Comparison of ENCODE assay signal across 11 cellular contexts in genomic region chr6:135221505-135221904, GRCh38.
"Had no signal": no experiment of that assay in that cellular context is flagged by ENCODE, and none has a peak within 500 bp of the region (broad histone marks: within the 10 kb centered on the region; RNA-seq: fewer than 3 reads in every experiment).

No MANE protein-coding gene starts in this region.

- ATAC-seq: GM23338, HCT116 had no signal

- H3K27ac Mint-ChIP-seq: GM23338, H9, HFFc6 had no signal

- H3K9ac ChIP-seq: GM23248 had no signal

- FAIRE-seq: H1, H54 had no signal

- H3K36me3 ChIP-seq: HAP-1 had no signal

- H3K27ac ChIP-seq: GM23248 had no signal

- H3K4me3 ChIP-seq: GM23248, GM23338, HAP-1 had no signal

- H3K4me1 ChIP-seq: HAP-1 had no signal

- H3K4me3 Mint-ChIP-seq: GM23338, H9, HFFc6 had no signal

- H3K9me3 ChIP-seq: HAP-1 had no signal

- DNase-seq: GM23248, GOT3, H7, H9, HCEC 1CT, HFFc6 had no signal

- H2AFZ ChIP-seq: GM23248, GM23338 had no signal

- H3K4me2 ChIP-seq: GM23338 had no signal

- H3K9me3 Mint-ChIP-seq: GM23338, H9, HFFc6 had no signal
